ENCODE assay signal across 19 cellular contexts in genomic region chr4:182537031-182537617, GRCh38.
A peak's percentile ranks its signal among the peaks of the same experiment; 100 is the strongest.
DNase-seq lines count a peak whose midpoint lies in the region; ATAC-seq, FAIRE-seq and TF ChIP-seq lines count a peak whose summit lies in the region.
"Had no signal": no experiment of that assay in that cellular context is flagged by ENCODE, and none has a peak within 500 bp of the region (broad histone marks: within the 10 kb centered on the region; RNA-seq: fewer than 3 reads in every experiment).

No MANE protein-coding gene starts in this region.

- H3K9ac ChIP-seq in astrocyte (ENCODE audit: low read length) (no peak overlapping the region), iPS-18a (ENCODE audit: low read length) (no peak overlapping the region)
- H3K9ac ChIP-seq: GM23248 had no signal

- FAIRE-seq in astrocyte (lab: Jason Lieb, UNC): no peak

- no peak overlapping the region for H2AFZ ChIP-seq in astrocyte (ENCODE audit: low read depth, low read length)
- H2AFZ ChIP-seq: GM23248 had no signal

- H3K36me3 ChIP-seq in HEK293 (ENCODE audit: control insufficient read depth in 2 of 2, insufficient read depth in 1 of 2, low read length in 2 of 2): no peaks in the 10 kb centered on the region
- no peaks in the 10 kb centered on the region for H3K36me3 ChIP-seq in astrocyte (ENCODE audit: insufficient read depth, low read length)
- no peaks in the 10 kb centered on the region for H3K36me3 ChIP-seq in iPS-18a (ENCODE audit: control insufficient read depth, low read depth, low read length)
- H3K36me3 ChIP-seq: SJCRH30 had no signal

- CTCF ChIA-PET in HEK293 (lab: Yijun Ruan, JAX): no interaction called here

- H3K4me3 Mint-ChIP-seq in astrocyte (ENCODE audit: unreplicated experiment): no peak overlapping the region
- H3K4me3 Mint-ChIP-seq: CD4-positive, CD25-positive, alpha-beta regulatory T cell; HFFc6 had no signal

- H3K27me3 Mint-ChIP-seq in astrocyte (ENCODE audit: low read depth, unreplicated experiment): no peaks in the 10 kb centered on the region
- H3K27me3 Mint-ChIP-seq: CD4-positive, CD25-positive, alpha-beta regulatory T cell had no signal

- peak overlapping the region; percentile 31 for H3K4me2 ChIP-seq in astrocyte (ENCODE audit: low read length)

- H3K4me1 Mint-ChIP-seq in astrocyte (ENCODE audit: low read depth, unreplicated experiment): peaks cover 15% of the 10 kb centered on the region
- H3K4me1 Mint-ChIP-seq: CD4-positive, CD25-positive, alpha-beta regulatory T cell had no signal

- POLR2A ChIA-PET in HEK293 (lab: Yijun Ruan, JAX): no interaction called here

- no peak overlapping the region for H3K27ac Mint-ChIP-seq in astrocyte (ENCODE audit: unreplicated experiment)
- H3K27ac Mint-ChIP-seq: CD4-positive, CD25-positive, alpha-beta regulatory T cell; HFFc6 had no signal

- DNase-seq in astrocyte (ENCODE audit: low read depth) (peak; percentile 61), renal cortical epithelial cell (ENCODE audit: low read depth) (peak; percentile 67), epidermal melanocyte (ENCODE audit: insufficient read length, low spot score) (no peak)
- DNase-seq: ACHN; Caco-2; CD4-positive, CD25-positive, alpha-beta regulatory T cell; GM23248; HFFc6; MV-4-11; NCI-H1417 treated with DMSO at 0.1 percent for 48 hours; NCI-H2029; NCI-H774; SJCRH30; SW 1271 had no signal

- peaks cover 46% of the 10 kb centered on the region for H3K79me2 ChIP-seq in astrocyte (ENCODE audit: insufficient read depth, low read length)

- no peaks in the 10 kb centered on the region for H3K27me3 ChIP-seq in astrocyte (ENCODE audit: insufficient read depth, low read length)
- H3K27me3 ChIP-seq in iPS-18a (ENCODE audit: control insufficient read depth, insufficient read depth, low read length): no peaks in the 10 kb centered on the region
- H3K27me3 ChIP-seq: SJCRH30 had no signal

- H3K4me3 ChIP-seq in HEK293 (ENCODE audit: low read depth, low read length) (no peak overlapping the region), astrocyte (ENCODE audit: insufficient read depth, low read depth, low read length) (no peak overlapping the region), iPS-18a (ENCODE audit: low read length) (no peak overlapping the region)
- H3K4me3 ChIP-seq: GM23248, SJCRH30 had no signal

- peaks cover 37% of the 10 kb centered on the region for H4K20me1 ChIP-seq in astrocyte (ENCODE audit: insufficient read depth, low read length)

- H3K27ac ChIP-seq in HEK293 (ENCODE audit: extremely low read depth, low read depth, low read length): no peak overlapping the region
- H3K27ac ChIP-seq in astrocyte (ENCODE audit: low read depth, low read length): no peak overlapping the region
- H3K27ac ChIP-seq in iPS-18a (ENCODE audit: low read length): peak overlapping the region; percentile 2
- H3K27ac ChIP-seq: GM23248, RWPE1, SJCRH30 had no signal

- H3K9me3 Mint-ChIP-seq in astrocyte (ENCODE audit: unreplicated experiment): no peaks in the 10 kb centered on the region
- H3K9me3 Mint-ChIP-seq: CD4-positive, CD25-positive, alpha-beta regulatory T cell; HFFc6 had no signal

- H3K9me3 ChIP-seq in HEK293 (ENCODE audit: control insufficient read depth, insufficient read depth, low read depth, low read length) (no peaks in the 10 kb centered on the region), astrocyte (ENCODE audit: insufficient read depth, low read depth, low read length) (no peaks in the 10 kb centered on the region), iPS-18a (ENCODE audit: control insufficient read depth, low read depth, low read length) (no peaks in the 10 kb centered on the region)
- H3K9me3 ChIP-seq: Caco-2, SJCRH30 had no signal

- H3K4me1 ChIP-seq in HEK293 (ENCODE audit: control insufficient read depth, insufficient read depth, low read length) (peaks cover 7% of the 10 kb centered on the region; the same call in 1 of the 2 replicates), astrocyte (ENCODE audit: insufficient read depth, low read length) (peaks cover 9% of the 10 kb centered on the region), iPS-18a (ENCODE audit: control insufficient read depth, low read depth, low read length) (peaks cover 30% of the 10 kb centered on the region)
- H3K4me1 ChIP-seq: Caco-2, SJCRH30 had no signal

- H3K36me3 Mint-ChIP-seq in astrocyte (ENCODE audit: low read depth, unreplicated experiment): no peaks in the 10 kb centered on the region
- H3K36me3 Mint-ChIP-seq: CD4-positive, CD25-positive, alpha-beta regulatory T cell had no signal

- ATAC-seq in GM21381 (IDR thresholded peaks at IDR 0.05; ENCODE audit: unreplicated experiment) (no peak), GM19324 (IDR thresholded peaks at IDR 0.05; ENCODE audit: low FRiP score, unreplicated experiment) (no peak)

- TF ChIP-seq CTCF in HEK293 (tag by site-specific recombination; IDR thresholded peaks at IDR 0.05): no peak
- TF ChIP-seq CTCF in astrocyte (IDR thresholded peaks at IDR 0.05; ENCODE audit: insufficient read depth, low read depth, low read length): no peak

TF ChIP-seq in HEK293, 187 proteins besides CTCF, POLR2A, EP300 and RAD21:
- TF ChIP-seq SP7 (tag by site-specific recombination; IDR thresholded peaks at IDR 0.05) (peak; percentile 66), ZNF561 (tag by site-specific recombination; IDR thresholded peaks at IDR 0.05; ENCODE audit: borderline replicate concordance) (no peak), TRIM28 (IDR thresholded peaks at IDR 0.05; ENCODE audit: borderline replicate concordance, low read length) (no peak), SCRT2 (tag by site-specific recombination; IDR thresholded peaks at IDR 0.05) (no peak), ZNF621 (tag by site-specific recombination; IDR thresholded peaks at IDR 0.05) (no peak), ZNF707 (tag by site-specific recombination; IDR thresholded peaks at IDR 0.05) (no peak), ZNF704 (tag by site-specific recombination; IDR thresholded peaks at IDR 0.05) (no peak), ZNF175 (tag by site-specific recombination; IDR thresholded peaks at IDR 0.05) (no peak), ZNF548 (tag by site-specific recombination; IDR thresholded peaks at IDR 0.05) (no peak), GLIS1 (tag by site-specific recombination; IDR thresholded peaks at IDR 0.05) (no peak), ZSCAN5A (tag by site-specific recombination; IDR thresholded peaks at IDR 0.05) (no peak), ZNF112 (tag by site-specific recombination; IDR thresholded peaks at IDR 0.05) (no peak), ZNF292 (tag by site-specific recombination; IDR thresholded peaks at IDR 0.05; ENCODE audit: borderline replicate concordance, low read depth) (no peak), OSR2 (tag by site-specific recombination; IDR thresholded peaks at IDR 0.05) (peak; percentile 33; the same call in 1 of the 2 replicates), ZNF423 (tag by site-specific recombination; IDR thresholded peaks at IDR 0.05) (no peak), ZNF404 (tag by site-specific recombination; IDR thresholded peaks at IDR 0.05) (no peak), HOXC10 (CRISPR knock-in tag; IDR thresholded peaks at IDR 0.05) (no peak), ZNF837 (tag by site-specific recombination; IDR thresholded peaks at IDR 0.05) (no peak), FEZF1 (tag by site-specific recombination; IDR thresholded peaks at IDR 0.05) (peak; percentile 68), PRDM6 (tag by site-specific recombination; IDR thresholded peaks at IDR 0.05) (peak; percentile 66)
